20 cellular contexts compared by ENCODE assay signal in the genomic region with DNA sequence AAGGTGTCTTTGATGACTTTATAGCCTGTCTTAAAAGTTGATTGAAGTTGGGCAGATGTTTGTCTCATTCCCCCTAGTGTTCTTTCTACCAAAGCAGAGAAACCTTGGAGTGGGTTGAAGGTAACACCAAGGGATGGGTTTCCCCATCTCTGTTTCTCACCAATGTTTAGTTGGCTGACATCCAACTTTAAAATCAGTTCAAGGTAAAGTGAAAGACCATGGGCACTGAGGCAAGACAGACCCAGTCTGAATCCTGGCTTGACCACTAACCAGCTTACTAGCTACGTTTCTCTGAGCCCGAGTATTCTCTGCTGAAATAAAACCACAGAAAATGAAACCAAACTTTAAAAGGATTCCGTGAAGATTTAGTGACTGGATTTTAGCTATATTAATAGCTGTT.
DNase-seq lines count a peak whose midpoint lies in the region; ATAC-seq and TF ChIP-seq lines count a peak whose summit lies in the region.
"Had no signal": no experiment of that assay in that cellular context is flagged by ENCODE, and none has a peak within 500 bp of the region (broad histone marks: within the 10 kb centered on the region; RNA-seq: fewer than 3 reads in every experiment).

No MANE protein-coding gene starts in this region.

- peak; percentile 71 for ATAC-seq in GM18511 (IDR thresholded peaks at IDR 0.05; ENCODE audit: unreplicated experiment)
- ATAC-seq in GM21390 (IDR thresholded peaks at IDR 0.05; ENCODE audit: unreplicated experiment): peak; percentile 58
- ATAC-seq in HG02943 (IDR thresholded peaks at IDR 0.05; ENCODE audit: low read depth, unreplicated experiment): peak; percentile 64
- peak; percentile 47 for ATAC-seq in HG03575 (IDR thresholded peaks at IDR 0.05; ENCODE audit: extremely low read depth, insufficient number of reproducible peaks, low FRiP score, unreplicated experiment)
- no peak for ATAC-seq in CD4-positive, alpha-beta T cell (ENCODE audit: poor library complexity)
- ATAC-seq: heart right ventricle had no signal

- H3K4me3 ChIP-seq in thyroid gland (replicated peaks in 1 of 3): no peak overlapping the region
- H3K4me3 ChIP-seq: dorsolateral prefrontal cortex, esophagus squamous epithelium, heart right ventricle, right atrium auricular region had no signal

- whole genome bisulfite sequencing in thyroid gland, 2 donors: 85 to 99% methylated on average over 3 of the region's 3 CpGs

- intact Hi-C loops in thyroid gland (cut with DNase I): no loop called here
- intact Hi-C loops in CD4-positive, alpha-beta T cell (cut with DNase I, micrococcal nuclease): no loop called here

- no peaks in the 10 kb centered on the region for H3K4me1 ChIP-seq in thyroid gland
- H3K4me1 ChIP-seq: esophagus squamous epithelium, heart right ventricle, right atrium auricular region had no signal

- TF ChIP-seq CTCF in thyroid gland (IDR thresholded peaks at IDR 0.05): no peak
- no peak for TF ChIP-seq CTCF in CD4-positive, alpha-beta T cell (IDR thresholded peaks at IDR 0.05)

- H3K4me1 Mint-ChIP-seq in CD4-positive, alpha-beta T cell (ENCODE audit: low read depth): no peaks in the 10 kb centered on the region
- H3K4me1 Mint-ChIP-seq: neural crest cell had no signal

- H3K27ac ChIP-seq in thyroid gland: no peak overlapping the region
- no peak overlapping the region for H3K27ac ChIP-seq in CD4-positive, alpha-beta T cell (ENCODE audit: low read depth, low read length)
- H3K27ac ChIP-seq: esophagus squamous epithelium, heart right ventricle, right atrium auricular region had no signal

- no peak overlapping the region for H3K27ac Mint-ChIP-seq in CD4-positive, alpha-beta T cell
- H3K27ac Mint-ChIP-seq: activated naive CD4-positive, alpha-beta T cell treated with anti-CD3 and anti-CD28 coated beads for 36 hours had no signal

- H3K9me3 Mint-ChIP-seq in CD4-positive, alpha-beta T cell: no peaks in the 10 kb centered on the region
- H3K9me3 Mint-ChIP-seq: activated naive CD4-positive, alpha-beta T cell treated with anti-CD3 and anti-CD28 coated beads for 36 hours had no signal

- no peaks in the 10 kb centered on the region for H3K9me3 ChIP-seq in thyroid gland
- H3K9me3 ChIP-seq in CD4-positive, alpha-beta T cell (ENCODE audit: control insufficient read depth, low read length): no peaks in the 10 kb centered on the region
- H3K9me3 ChIP-seq: esophagus squamous epithelium, heart right ventricle, right atrium auricular region had no signal

- CTCF ChIA-PET in CD4-positive, alpha-beta T cell (lab: Charles Lee): no interaction called here

- peaks cover 95% of the 10 kb centered on the region for H3K36me3 Mint-ChIP-seq in CD4-positive, alpha-beta T cell (ENCODE audit: low read depth)

- POLR2A ChIA-PET in CD4-positive, alpha-beta T cell (lab: Charles Lee): no interaction called here

- H3K36me3 ChIP-seq in thyroid gland: peaks cover 0 to 8% of the 10 kb centered on the region in 2 donors
- H3K36me3 ChIP-seq: right atrium auricular region had no signal

- H3K27me3 Mint-ChIP-seq in CD4-positive, alpha-beta T cell: no peaks in the 10 kb centered on the region

- TF ChIP-seq POLR2A in thyroid gland (IDR thresholded peaks at IDR 0.05): no peak

- no peak overlapping the region for H3K4me3 Mint-ChIP-seq in CD4-positive, alpha-beta T cell
- H3K4me3 Mint-ChIP-seq: activated naive CD4-positive, alpha-beta T cell treated with anti-CD3 and anti-CD28 coated beads for 36 hours; neural crest cell had no signal

- no peak for DNase-seq in activated CD4-positive, alpha-beta T cell treated with anti-CD3 and anti-CD28 coated beads, Interleukin-2, amount 50 U/mL, for 1 hour
- DNase-seq in thyroid gland (no peak), GOT3 (lab: John Stamatoyannopoulos, UW) (no peak)
- no peak for DNase-seq in CD4-positive, alpha-beta T cell
- DNase-seq: activated CD4-positive, CD25-positive, alpha-beta regulatory T cell treated with anti-CD3 and anti-CD28 coated beads, Interleukin-2, amount 50 U/mL, for 72 hours; activated CD8-positive, alpha-beta memory T cell treated with anti-CD3 and anti-CD28 coated beads, Interleukin-2, amount 50 U/mL, for 4 hours; activated naive CD4-positive, alpha-beta T cell treated with anti-CD3 and anti-CD28 coated beads for 36 hours; COR-L47; esophagus squamous epithelium; heart right ventricle; NCI-H1092 treated with DMSO at 0.1 percent for 48 hours; NCI-H2227 treated with DMSO at 0.1 percent for 48 hours; SIG-M5 had no signal

- H3K27me3 ChIP-seq in thyroid gland: no peaks in the 10 kb centered on the region
- H3K27me3 ChIP-seq in CD4-positive, alpha-beta T cell (ENCODE audit: control insufficient read depth, insufficient read depth, low read length): no peaks in the 10 kb centered on the region
- H3K27me3 ChIP-seq: dorsolateral prefrontal cortex, esophagus squamous epithelium, heart right ventricle, right atrium auricular region had no signal
